Comparison of ENCODE assay signal across 8 cellular contexts in the genomic region with DNA sequence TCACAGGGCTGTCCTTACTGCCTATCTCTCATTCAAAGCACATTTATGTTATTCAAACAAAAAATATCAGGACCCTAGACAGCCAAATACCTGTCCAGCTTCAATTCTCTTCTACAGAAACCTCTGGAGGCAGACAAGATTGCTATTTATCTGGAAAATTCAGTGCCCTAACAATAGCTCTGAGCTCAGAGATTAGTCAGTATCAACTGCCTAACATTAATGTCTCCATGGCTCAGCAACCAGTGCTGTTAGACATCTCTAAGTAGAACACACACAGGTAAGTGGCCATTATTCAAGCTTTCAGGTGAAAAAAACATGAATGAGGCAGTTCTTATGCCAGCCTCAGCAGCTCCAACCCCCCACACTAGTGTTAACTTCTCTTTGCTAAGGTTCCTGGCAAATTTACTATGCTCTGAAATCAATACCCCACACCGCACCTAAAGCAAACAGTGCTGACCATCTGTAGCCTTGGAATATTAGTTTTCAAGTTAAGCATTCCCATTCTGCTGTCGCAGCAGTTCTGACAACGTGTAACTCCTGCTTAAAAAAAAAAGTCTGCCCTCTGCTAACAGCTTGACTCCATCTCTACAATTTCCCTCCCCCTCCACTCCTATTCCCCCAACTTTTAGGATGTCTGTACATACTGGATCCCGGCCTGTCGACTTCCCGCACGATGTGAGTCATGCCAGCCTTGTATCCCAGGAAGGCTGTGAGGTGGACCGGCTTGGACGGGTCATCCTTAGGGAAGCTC. TPM values are rescaled to one million over a fixed set of nuclear protein-coding genes. Genes with fewer than 3 reads are reported as not detected.
A peak's percentile ranks its signal among the peaks of the same experiment; 100 is the strongest.
DNase-seq lines count a peak whose midpoint lies in the region; ATAC-seq and TF ChIP-seq lines count a peak whose summit lies in the region.

No MANE protein-coding gene starts in this region.

- no peaks in the 10 kb centered on the region for H3K9me3 ChIP-seq in adipocyte (ENCODE audit: control insufficient read depth, low read length)
- H3K9me3 ChIP-seq in transverse colon: no peaks in the 10 kb centered on the region

- H3K27me3 Mint-ChIP-seq in activated T-cell treated with anti-CD3 and anti-CD28 coated beads, Interleukin-2, amount 50 U/mL, for 72 hours (ENCODE audit: low read depth): no peaks in the 10 kb centered on the region

- H3K27ac Mint-ChIP-seq in activated T-cell treated with anti-CD3 and anti-CD28 coated beads, Interleukin-2, amount 50 U/mL, for 72 hours: peak overlapping the region; percentile 98

- peaks cover 45% of the 10 kb centered on the region for H3K4me1 ChIP-seq in adipocyte (ENCODE audit: control insufficient read depth, insufficient read depth, low read length)
- H3K4me1 ChIP-seq in transverse colon: peaks cover 33 to 42% (median 37%) of the 10 kb centered on the region in 4 donors

- H3K4me3 ChIP-seq in adipocyte (ENCODE audit: low read length) (peak overlapping the region; percentile 96), transverse colon (peak overlapping the region in 3 of 4 donors; percentile 60 to 82 (median 68))

- H3K27me3 ChIP-seq in adipocyte (replicated peaks; ENCODE audit: control insufficient read depth, insufficient read depth, low read length): no peaks in the 10 kb centered on the region
- H3K27me3 ChIP-seq in transverse colon: no peaks in the 10 kb centered on the region

- peak overlapping the region; percentile 99 for H3K9ac ChIP-seq in adipocyte (ENCODE audit: low read length)

- H3K9me3 Mint-ChIP-seq in activated T-cell treated with anti-CD3 and anti-CD28 coated beads, Interleukin-2, amount 50 U/mL, for 72 hours: no peaks in the 10 kb centered on the region

- H3K4me1 Mint-ChIP-seq in activated T-cell treated with anti-CD3 and anti-CD28 coated beads, Interleukin-2, amount 50 U/mL, for 72 hours (ENCODE audit: low read depth): peaks cover 52% of the 10 kb centered on the region

- H3K27ac ChIP-seq in transverse colon: peak overlapping the region; percentile 96 to 99 (median 98)

- DNase-seq in activated T-cell treated with anti-CD3 and anti-CD28 coated beads, Interleukin-2, amount 50 U/mL, for 72 hours: no peak
- DNase-seq in activated T-cell treated with anti-CD3 and anti-CD28 coated beads, Interleukin-2, amount 50 U/mL, for 48 hours: no peak
- peak; percentile 58 for DNase-seq in adipocyte (ENCODE audit: low read depth)
- DNase-seq in left kidney (ENCODE audit: low read depth, low spot score): peak; percentile 67
- no peak for DNase-seq in transverse colon
- DNase-seq in effector CD8-positive, alpha-beta T cell (lab: John Stamatoyannopoulos, UW): no peak
- no peak for DNase-seq in iPS-NIHi11 (ENCODE audit: low spot score)
- DNase-seq in SHP77 treated with DMSO at 0.1 percent for 48 hours (lab: John Stamatoyannopoulos, UW): no peak

- no peak for TF ChIP-seq EP300 in transverse colon (IDR thresholded peaks at IDR 0.05; ENCODE audit: low read depth)

- peaks cover 37 to 51% of the 10 kb centered on the region in 2 donors for H3K36me3 Mint-ChIP-seq in activated T-cell treated with anti-CD3 and anti-CD28 coated beads, Interleukin-2, amount 50 U/mL, for 72 hours (ENCODE audit: insufficient read depth in 2 of 2)

- peak overlapping the region; percentile 99 to 100 for H3K4me3 Mint-ChIP-seq in activated T-cell treated with anti-CD3 and anti-CD28 coated beads, Interleukin-2, amount 50 U/mL, for 72 hours

- H3K36me3 ChIP-seq in adipocyte (ENCODE audit: control insufficient read depth, insufficient read depth, low read length, severe bottlenecking) (peaks cover 53% of the 10 kb centered on the region), transverse colon (peaks cover 0 to 46% (median 22%) of the 10 kb centered on the region in 4 donors)

- WGBS in transverse colon (ENCODE audit: low coverage in 1 of 2), 2 donors: 7 to 11% methylated on average over 3 to 9 of the region's 9 CpGs

- intact Hi-C loops in transverse colon (cut with DNase I; ENCODE audit: low total_unique reads): no loop called here

- no peak for TF ChIP-seq CTCF in transverse colon (IDR thresholded peaks at IDR 0.05)

- in situ Hi-C loops in transverse colon (cut with MboI; ENCODE audit: low pct_ligation_motif_present in 1 of 4, low pct_unique_long_range_greater_than_20kb in 1 of 4, low sequenced_read_pairs in 3 of 4): loop anchor here in 2 of 4 donors (10.0 to 25.0 kb wide), 2 partner anchors 143 to 306 kb away; partner anchors contain the start of genes APOBEC3C (in 2 of the 2) and APOBEC3D (in 2 of the 2)

- no peak for ATAC-seq in activated T-cell treated with anti-CD3 and anti-CD28 coated beads, Interleukin-2, amount 50 U/mL, for 72 hours (replicated peaks in 1 of 2)

- TF ChIP-seq POLR2A in transverse colon (IDR thresholded peaks at IDR 0.05): no peak

RNA-seq across cellular contexts. Expression of gene RPL3, which starts 1.5 kb away (rescaled TPM):
- 1,000 to 10,000 TPM; 3,380 to 3,455 TPM for total RNA-seq in activated T-cell treated with anti-CD3 and anti-CD28 coated beads, Interleukin-2, amount 50 U/mL, for 72 hours
- total RNA-seq in transverse colon: 1,000 to 10,000 TPM in 3 of 4 donors, 100 to 1,000 TPM in 1; 909 to 2,069 (median 1,420) TPM

RNA-seq across cellular contexts. Expression of gene SYNGR1, which starts 31.9 kb away (rescaled TPM):
- 1 to 10 TPM; 4.4 to 5.3 TPM for total RNA-seq in activated T-cell treated with anti-CD3 and anti-CD28 coated beads, Interleukin-2, amount 50 U/mL, for 72 hours
- total RNA-seq in transverse colon: 10 to 100 TPM in 1 of 4 donors, 1 to 10 TPM in 3; 6.7 to 10.5 (median 8.0) TPM

Comparison
In these comparisons a context has a peak if more than half of its experiments do, and no peak if none do; other contexts are left out.
1. DNase-seq: peak in adipocyte (single experiment) and left kidney (single experiment); none in activated T-cell treated with anti-CD3 and anti-CD28 coated beads, Interleukin-2, amount 50 U/mL, for 72 hours (0 of 2), activated T-cell treated with anti-CD3 and anti-CD28 coated beads, Interleukin-2, amount 50 U/mL, for 48 hours (0 of 2), transverse colon (single experiment), effector CD8-positive, alpha-beta T cell (single experiment), iPS-NIHi11 (single experiment) and SHP77 treated with DMSO at 0.1 percent for 48 hours (single experiment).